1 cellular context compared by ENCODE assay signal in the genomic region with DNA sequence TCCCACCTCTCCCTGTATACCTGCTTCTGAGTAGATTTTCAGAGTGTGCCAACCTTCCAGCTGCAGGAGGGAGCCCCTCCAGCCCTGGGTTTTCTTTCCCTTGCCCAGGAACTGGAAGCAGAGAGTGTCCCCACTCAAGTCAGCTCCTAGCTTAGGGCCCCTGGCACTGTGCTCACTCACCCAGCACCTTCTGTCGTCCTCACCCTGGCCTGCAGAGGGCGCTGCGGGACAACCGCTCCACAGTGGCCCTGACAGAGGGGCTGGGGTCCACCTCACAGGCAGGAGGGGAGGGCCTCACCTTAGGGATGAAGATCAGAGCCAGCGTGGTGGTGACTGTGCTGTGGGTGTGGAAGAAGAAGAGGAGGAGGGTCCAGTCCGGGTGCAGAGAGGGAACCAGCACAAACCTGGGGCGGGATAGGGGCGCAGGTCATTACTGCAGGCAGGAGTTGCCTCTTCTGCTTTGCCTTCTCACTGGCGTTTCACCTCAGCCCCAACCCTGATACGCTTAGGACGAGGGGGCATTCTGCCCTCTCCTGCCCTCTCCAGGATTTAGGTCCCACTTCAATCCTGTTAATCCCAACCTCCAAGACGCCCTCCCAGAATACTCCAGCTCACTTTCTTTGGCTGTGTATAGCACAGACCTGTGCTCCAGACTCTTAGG.
TF ChIP-seq lines count a peak whose summit lies in the region.

No MANE protein-coding gene starts in this region.

TF ChIP-seq in IMR-90, 13 proteins besides CTCF, POLR2A, EP300 and RAD21:
- TF ChIP-seq CEBPB (IDR thresholded peaks at IDR 0.05; ENCODE audit: low read depth, low read length) (no peak), RCOR1 (IDR thresholded peaks at IDR 0.05; ENCODE audit: insufficient replicate concordance, low read length) (no peak), SMC3 (IDR thresholded peaks at IDR 0.05; ENCODE audit: low read depth, low read length) (peak; percentile 21; the same call in 1 of the 2 replicates), FOS (IDR thresholded peaks at IDR 0.05; ENCODE audit: low read depth, low read length) (no peak), BHLHE40 (IDR thresholded peaks at IDR 0.05; ENCODE audit: low read depth, low read length) (no peak), RFX5 (IDR thresholded peaks at IDR 0.05; ENCODE audit: low read depth, low read length) (no peak)
- TF ChIP-seq, protein P1, sequence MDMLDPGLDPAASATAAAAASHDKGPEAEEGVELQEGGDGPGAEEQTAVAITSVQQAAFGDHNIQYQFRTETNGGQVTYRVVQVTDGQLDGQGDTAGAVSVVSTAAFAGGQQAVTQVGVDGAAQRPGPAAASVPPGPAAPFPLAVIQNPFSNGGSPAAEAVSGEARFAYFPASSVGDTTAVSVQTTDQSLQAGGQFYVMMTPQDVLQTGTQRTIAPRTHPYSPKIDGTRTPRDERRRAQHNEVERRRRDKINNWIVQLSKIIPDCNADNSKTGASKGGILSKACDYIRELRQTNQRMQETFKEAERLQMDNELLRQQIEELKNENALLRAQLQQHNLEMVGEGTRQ (IDR thresholded peaks at IDR 0.05; ENCODE audit: low read depth, low read length), result no peak
